In the genomic region with DNA sequence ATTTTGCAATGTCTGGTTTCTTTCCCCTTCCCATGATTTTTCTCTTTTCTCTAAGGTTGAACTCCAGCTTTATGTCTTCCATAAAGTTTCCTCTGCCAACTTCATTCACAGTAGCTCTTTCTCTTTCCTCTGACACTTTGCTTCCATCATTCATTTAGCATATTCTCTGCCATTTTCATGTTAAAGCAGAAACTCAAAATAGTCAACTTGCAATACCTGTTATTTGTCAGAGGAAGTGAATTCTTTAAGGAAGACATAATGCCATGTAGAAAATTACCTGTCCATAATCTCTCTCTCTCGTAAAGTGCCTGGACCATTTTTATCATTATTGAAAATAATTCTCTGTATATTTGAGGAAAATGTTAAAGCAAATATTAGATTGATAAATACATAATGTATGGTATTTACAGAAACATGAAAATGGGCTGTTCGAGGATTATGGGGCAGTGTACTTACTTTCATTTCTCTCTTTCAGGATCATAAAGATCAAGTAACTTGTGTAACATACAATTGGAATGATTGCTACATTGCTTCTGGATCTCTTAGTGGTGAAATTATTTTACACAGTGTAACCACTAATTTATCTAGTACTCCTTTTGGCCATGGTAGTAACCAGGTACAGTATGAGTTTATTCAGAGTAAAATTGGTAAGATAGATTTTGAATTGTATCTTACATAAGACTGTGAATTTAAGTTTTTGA, we compare ENCODE assay signal across 19 cellular contexts. TPM values are rescaled to one million over a fixed set of nuclear protein-coding genes. Genes with fewer than 3 reads are reported as not detected.
A peak's percentile ranks its signal among the peaks of the same experiment; 100 is the strongest.
DNase-seq lines count a peak whose midpoint lies in the region; ATAC-seq, FAIRE-seq and TF ChIP-seq lines count a peak whose summit lies in the region.
"Had no signal": no experiment of that assay in that cellular context is flagged by ENCODE, and none has a peak within 500 bp of the region (broad histone marks: within the 10 kb centered on the region; RNA-seq: fewer than 3 reads in every experiment).

No MANE protein-coding gene starts in this region.

- H3K79me1 ChIP-seq in H1 (ENCODE audit: low read depth, low read length) = no peaks in the 10 kb centered on the region

- H3K4me3 Mint-ChIP-seq in CD4-positive, alpha-beta memory T cell = peak overlapping the region in 1 of 8 donors; percentile 33
- no peak overlapping the region for H3K4me3 Mint-ChIP-seq in activated T-helper 2 cell treated with anti-CD3 and anti-CD28 coated beads, Interferon-gamma antibody, Interleukin-2, Interleukin-4, amounts not matched to agents 10 μg/mL and 5 μg/mL and 100 μg/mL, durations not matched to agents 14 hours and 24 hours and 36 hours (ENCODE audit: low read depth)
- H3K4me3 Mint-ChIP-seq: activated CD4-positive, alpha-beta T cell treated with anti-CD3 and anti-CD28 coated beads, Interleukin-2, amount 10 ng/mL, durations not matched to agents 7 days and 5 days had no signal

- peaks cover 0 to 13% of the 10 kb centered on the region in 2 experiments; a peak in 1 of 4 replicates for H3K79me2 ChIP-seq in H1 (ENCODE audit: control insufficient read depth in 1 of 2, insufficient read depth in 2 of 2, low read length in 2 of 2)

- 85% methylated on average over 2 of the region's 2 CpGs; no CpG with 5 or more reads in 1 of the 2 experiments for WGBS in H1 (ENCODE audit: extremely low coverage in 1 of 2, insufficient coverage in 1 of 2, insufficient read length in 1 of 2, insufficient replicate concordance in 2 of 2, low coverage in 1 of 2, low lambda C conversion rate in 2 of 2, missing lambda C conversion rate in 1 of 2), 2 experiments

- intact Hi-C loops in CD4-positive, alpha-beta memory T cell (cut with micrococcal nuclease) = no loop called here
- intact Hi-C loops in activated T-helper 2 cell treated with anti-CD3 and anti-CD28 coated beads, Interferon-gamma antibody, Interleukin-2, Interleukin-4, amounts not matched to agents 10 μg/mL and 5 μg/mL and 100 μg/mL, durations not matched to agents 14 hours and 24 hours and 36 hours (cut with micrococcal nuclease) = loop anchor here (1.0 kb wide), 1 partner anchor 9 kb away; no protein-coding TSS in a partner anchor

- H2BK120ac ChIP-seq in H1 (replicated peaks; ENCODE audit: low read depth, low read length) = no peak overlapping the region

- H3K4me2 ChIP-seq in H1 (ENCODE audit: insufficient read depth in 1 of 2, low read depth in 2 of 2, low read length in 2 of 2) = 0 out of 4 replicates have a peak overlapping the region, but pooled peaks have one; percentile 18 to 34

- peaks cover 15 to 27% (median 18%) of the 10 kb centered on the region in 4 donors for H3K4me1 Mint-ChIP-seq in CD4-positive, alpha-beta memory T cell
- H3K4me1 Mint-ChIP-seq in activated T-helper 2 cell treated with anti-CD3 and anti-CD28 coated beads, Interferon-gamma antibody, Interleukin-2, Interleukin-4, amounts not matched to agents 10 μg/mL and 5 μg/mL and 100 μg/mL, durations not matched to agents 14 hours and 24 hours and 36 hours (ENCODE audit: low read depth) = peaks cover 24% of the 10 kb centered on the region

- no peak for TF ChIP-seq EP300 in H1 (IDR thresholded peaks at IDR 0.05; ENCODE audit: borderline replicate concordance in 1 of 2, low read depth in 2 of 2, low read length in 2 of 2)

- no peak for FAIRE-seq in H1 (lab: Jason Lieb, UNC)
- FAIRE-seq: HepG2 had no signal

- H3K4me1 ChIP-seq in CD4-positive, alpha-beta memory T cell (ENCODE audit: insufficient read depth, low read length) = no peaks in the 10 kb centered on the region
- peaks cover 0 to 2% (median 0%) of the 10 kb centered on the region in 4 experiments; a peak in 1 of 7 replicates for H3K4me1 ChIP-seq in H1 (replicated peaks in 1 of 4; ENCODE audit: control insufficient read depth in 3 of 4, insufficient read depth in 4 of 4, low read length in 3 of 4)
- H3K4me1 ChIP-seq: foreskin keratinocyte had no signal

- ATAC-seq in GM21619 (IDR thresholded peaks at IDR 0.05; ENCODE audit: unreplicated experiment) = peak; percentile 35
- ATAC-seq: foreskin keratinocyte, HepG2, left cardiac atrium had no signal

- no peak overlapping the region for H3K14ac ChIP-seq in H1 (ENCODE audit: insufficient read length)

- no peak overlapping the region for H4K5ac ChIP-seq in H1 (ENCODE audit: insufficient read length, low read depth, low read length)

- no peak overlapping the region for H3K18ac ChIP-seq in H1 (ENCODE audit: extremely low read depth, low read length)

- no peaks in the 10 kb centered on the region for H3K27me3 ChIP-seq in CD4-positive, alpha-beta memory T cell (ENCODE audit: insufficient read depth, low read length)
- no peaks in the 10 kb centered on the region for H3K27me3 ChIP-seq in H1 (replicated peaks in 1 of 4; ENCODE audit: control insufficient read depth in 3 of 4, extremely low read depth in 1 of 4, insufficient read depth in 3 of 4, low read length in 3 of 4)
- H3K27me3 ChIP-seq: foreskin keratinocyte had no signal

- no peak for DNase-seq in CD4-positive, alpha-beta memory T cell
- DNase-seq in MV-4-11 (lab: John Stamatoyannopoulos, UW) (peak; percentile 70), H1 (ENCODE audit: low read depth in 1 of 2, low spot score in 2 of 2) (no peak), HT-29 (ENCODE audit: low spot score) (no peak), KG1 (lab: John Stamatoyannopoulos, UW) (no peak), NCI-H1105 (lab: John Stamatoyannopoulos, UW) (no peak)
- no peak for DNase-seq in activated T-helper 2 cell treated with anti-CD3 and anti-CD28 coated beads, Interferon-gamma antibody, Interleukin-2, Interleukin-4, amounts not matched to agents 10 μg/mL and 5 μg/mL and 100 μg/mL, durations not matched to agents 14 hours and 24 hours and 36 hours (ENCODE audit: low spot score)
- DNase-seq: activated CD4-positive, alpha-beta T cell treated with anti-CD3 and anti-CD28 coated beads, Interleukin-2, amount 10 ng/mL, durations not matched to agents 7 days and 5 days; GM23248; left cardiac atrium; mesenchymal stem cell; NCI-H1417 treated with DMSO at 0.1 percent for 48 hours; NCI-H510A; NK-92 treated with Interleukin-12 subunit alpha and Interleukin-12 subunit beta, amount 100 ng/mL, for 24 hours; trophoblast cell had no signal

- no peak overlapping the region for H3K56ac ChIP-seq in H1 (replicated peaks; ENCODE audit: insufficient read length, low read depth, low read length)

- peaks cover 0 to 6% (median 0%) of the 10 kb centered on the region in 8 donors for H3K9me3 Mint-ChIP-seq in CD4-positive, alpha-beta memory T cell
- peaks cover 7% of the 10 kb centered on the region for H3K9me3 Mint-ChIP-seq in activated T-helper 2 cell treated with anti-CD3 and anti-CD28 coated beads, Interferon-gamma antibody, Interleukin-2, Interleukin-4, amounts not matched to agents 10 μg/mL and 5 μg/mL and 100 μg/mL, durations not matched to agents 14 hours and 24 hours and 36 hours

- H3K9me3 ChIP-seq in CD4-positive, alpha-beta memory T cell (ENCODE audit: control insufficient read depth in 1 of 2, low read length in 2 of 2) = no peaks in the 10 kb centered on the region
- H3K9me3 ChIP-seq in H1 (ENCODE audit: insufficient read depth in 2 of 2, low read depth in 1 of 2, low read length in 1 of 2) = no peaks in the 10 kb centered on the region

- peaks cover 40% of the 10 kb centered on the region in 2 donors for H3K36me3 Mint-ChIP-seq in CD4-positive, alpha-beta memory T cell
- peaks cover 68% of the 10 kb centered on the region for H3K36me3 Mint-ChIP-seq in activated T-helper 2 cell treated with anti-CD3 and anti-CD28 coated beads, Interferon-gamma antibody, Interleukin-2, Interleukin-4, amounts not matched to agents 10 μg/mL and 5 μg/mL and 100 μg/mL, durations not matched to agents 14 hours and 24 hours and 36 hours (ENCODE audit: low read depth)

- no peaks in the 10 kb centered on the region for H3K23me2 ChIP-seq in H1 (ENCODE audit: low read depth, low read length)

- H4K20me1 ChIP-seq in H1 (replicated peaks in 1 of 2; ENCODE audit: control insufficient read depth in 1 of 2, insufficient read depth in 2 of 2, low read length in 2 of 2) = no peaks in the 10 kb centered on the region

- no peak overlapping the region for H2BK5ac ChIP-seq in H1 (ENCODE audit: low read depth, low read length)

- no peak overlapping the region for H4K91ac ChIP-seq in H1 (replicated peaks; ENCODE audit: insufficient read length, low read length)

- no peak for TF ChIP-seq RAD21 in H1 (IDR thresholded peaks at IDR 0.05 in 1 of 2, conservative IDR thresholded peaks at IDR 0.05 in 1 of 2; ENCODE audit: low read depth in 2 of 2, low read length in 2 of 2)

- no peak overlapping the region for H3K4me3 ChIP-seq in CD4-positive, alpha-beta memory T cell (ENCODE audit: low read length in 2 of 2)
- no peak overlapping the region; a peak in 1 of 8 replicates for H3K4me3 ChIP-seq in H1 (ENCODE audit: extremely low read depth in 1 of 4, insufficient read depth in 2 of 4, low read depth in 3 of 4, low read length in 4 of 4)
- H3K4me3 ChIP-seq: GM23248 had no signal

- TF ChIP-seq POLR2A in H1 (IDR thresholded peaks at IDR 0.05; ENCODE audit: control extremely low read depth in 1 of 2, low read depth in 2 of 2, low read length in 2 of 2) = no peak

- no peak overlapping the region for H3K27ac ChIP-seq in CD4-positive, alpha-beta memory T cell (ENCODE audit: low read depth, low read length)
- no peak overlapping the region for H3K27ac ChIP-seq in H1 (ENCODE audit: low read depth, low read length)
- H3K27ac ChIP-seq: C4-2B, foreskin keratinocyte, GM23248 had no signal

- H2AK5ac ChIP-seq in H1 (ENCODE audit: low read depth, low read length) = no peak overlapping the region

- H3K36me3 ChIP-seq in CD4-positive, alpha-beta memory T cell (ENCODE audit: insufficient read depth, low read length) = no peaks in the 10 kb centered on the region
- no peaks in the 10 kb centered on the region; a peak in 1 of 8 replicates for H3K36me3 ChIP-seq in H1 (ENCODE audit: control insufficient read depth in 2 of 4, insufficient read depth in 4 of 4, low read length in 3 of 4)

- no peak for TF ChIP-seq CTCF in H1 (IDR thresholded peaks at IDR 0.05; ENCODE audit: control extremely low read depth in 1 of 3, insufficient read depth in 1 of 3, low read depth in 1 of 3, low read length in 3 of 3)

- no peak overlapping the region for H2BK20ac ChIP-seq in H1 (ENCODE audit: low read length)

- POLR2A ChIA-PET in CD4-positive, alpha-beta memory T cell (lab: Charles Lee; ENCODE audit: partially characterized antibody) = no interaction called here
- POLR2A ChIA-PET in H1 (lab: Charles Lee; ENCODE audit: partially characterized antibody) = interaction anchor here (0.8 kb wide), 1 partner anchor 12 kb away, joined by 3 read pairs; no protein-coding TSS in a partner anchor

- H3K9ac ChIP-seq in H1 (replicated peaks in 1 of 4; ENCODE audit: extremely low read depth in 1 of 4, low read depth in 3 of 4, low read length in 3 of 4) = no peak overlapping the region
- H3K9ac ChIP-seq: GM23248 had no signal

- no peak overlapping the region for H2AFZ ChIP-seq in H1 (ENCODE audit: low read length)
- H2AFZ ChIP-seq: GM23248 had no signal

- no peak overlapping the region for H3K23ac ChIP-seq in H1 (ENCODE audit: insufficient read length)

- H3K4ac ChIP-seq in H1 (replicated peaks; ENCODE audit: insufficient read length, low read depth, low read length) = no peak overlapping the region

- H3K27ac Mint-ChIP-seq in CD4-positive, alpha-beta memory T cell = peak overlapping the region in 4 of 7 donors; percentile 1 to 89 (median 46)
- H3K27ac Mint-ChIP-seq in activated T-helper 2 cell treated with anti-CD3 and anti-CD28 coated beads, Interferon-gamma antibody, Interleukin-2, Interleukin-4, amounts not matched to agents 10 μg/mL and 5 μg/mL and 100 μg/mL, durations not matched to agents 14 hours and 24 hours and 36 hours = no peak overlapping the region
- H3K27ac Mint-ChIP-seq: activated CD4-positive, alpha-beta T cell treated with anti-CD3 and anti-CD28 coated beads, Interleukin-2, amount 10 ng/mL, durations not matched to agents 7 days and 5 days had no signal

- H4K8ac ChIP-seq in H1 (ENCODE audit: extremely low read depth, insufficient read depth, low read length) = no peak overlapping the region

- H2BK12ac ChIP-seq in H1 (ENCODE audit: low read depth, low read length) = no peak overlapping the region

- CTCF ChIA-PET in CD4-positive, alpha-beta memory T cell (lab: Charles Lee; ENCODE audit: partially characterized antibody) = no interaction called here
- CTCF ChIA-PET in H1 (lab: Charles Lee; ENCODE audit: partially characterized antibody) = interaction anchor here (1.1 to 1.6 kb wide), 2 partner anchors 9 to 16 kb away, joined by 3 read pairs; no protein-coding TSS in a partner anchor

- H3K27me3 Mint-ChIP-seq in CD4-positive, alpha-beta memory T cell = no peaks in the 10 kb centered on the region
- no peaks in the 10 kb centered on the region for H3K27me3 Mint-ChIP-seq in activated T-helper 2 cell treated with anti-CD3 and anti-CD28 coated beads, Interferon-gamma antibody, Interleukin-2, Interleukin-4, amounts not matched to agents 10 μg/mL and 5 μg/mL and 100 μg/mL, durations not matched to agents 14 hours and 24 hours and 36 hours (ENCODE audit: low read depth)
- H3K27me3 Mint-ChIP-seq: activated CD4-positive, alpha-beta T cell treated with anti-CD3 and anti-CD28 coated beads, Interleukin-2, amount 10 ng/mL, durations not matched to agents 7 days and 5 days had no signal

- no peak overlapping the region for H2BK15ac ChIP-seq in H1 (ENCODE audit: low read length)

RNA-seq across cellular contexts. Expression of a gene that starts 12.6 kb away (rescaled TPM):
- 10 to 100 TPM; 24.6 to 27.9 TPM for total RNA-seq in CD4-positive, alpha-beta memory T cell
- 10 to 100 TPM; 34.5 to 34.8 TPM for polyA plus RNA-seq in CD4-positive, alpha-beta memory T cell
- total RNA-seq in H1 (2021; fragmentation: NEBNext Ultra II Directional; extraction: Animal tissue kit (Norgen Biotek cat#: 25700)) = 20.9 and 26.6 TPM in 2 replicates
- polyA plus RNA-seq in H1 (2011; rRNA removed) = 6.9 and 9.0 TPM in 2 replicates
- 10.1 TPM for polyA plus RNA-seq in H1 (2011; cell fraction: cytosol; rRNA removed)
- 7.7 TPM for polyA plus RNA-seq in H1 (2011; cell fraction: nucleus; rRNA removed)
- 12.4 to 17.5 TPM (median 15.1 TPM) in 4 replicates for polyA plus RNA-seq in H1 (2012, experiment 1 of 2)
- 0.64 TPM for polyA plus RNA-seq in H1 (2012, experiment 2 of 2)
- polyA plus RNA-seq in H1 (2013, experiment 1 of 2) = 16.5 TPM
- 19.1 TPM for polyA plus RNA-seq in H1 (2013, experiment 2 of 2)
- 37.0 and 63.1 TPM in 2 replicates for polyA minus RNA-seq in H1 (2011; rRNA and poly(A)+ RNA removed)
- polyA minus RNA-seq in H1 (2011; cell fraction: cytosol; rRNA and poly(A)+ RNA removed) = 21.8 TPM
- 22.9 TPM for polyA minus RNA-seq in H1 (2011; cell fraction: nucleus; rRNA and poly(A)+ RNA removed)
- 12.4 and 18.6 TPM in 2 replicates for total RNA-seq in HT-29 (2014; rRNA removed; shearing (Covaris generic))
- total RNA-seq in activated T-helper 2 cell treated with anti-CD3 and anti-CD28 coated beads, Interferon-gamma antibody, Interleukin-2, Interleukin-4, amounts not matched to agents 10 μg/mL and 5 μg/mL and 100 μg/mL, durations not matched to agents 14 hours and 24 hours and 36 hours = 53.7 and 54.2 TPM in 2 replicates
